In genomic region chr2:223042704-223043118, GRCh38 we compare ENCODE assay signal across 1 cellular context.
TF ChIP-seq lines count a peak whose summit lies in the region.

No MANE protein-coding gene starts in this region.

TF ChIP-seq in H1, 55 proteins besides CTCF, POLR2A, EP300 and RAD21:
- TF ChIP-seq CHD7 (IDR thresholded peaks at IDR 0.05; ENCODE audit: insufficient replicate concordance, low read length) = no peak
- no peak for TF ChIP-seq GTF2F1 (IDR thresholded peaks at IDR 0.05; ENCODE audit: borderline replicate concordance, low read depth, low read length)
